27 cellular contexts compared by ENCODE assay signal in the genomic region with DNA sequence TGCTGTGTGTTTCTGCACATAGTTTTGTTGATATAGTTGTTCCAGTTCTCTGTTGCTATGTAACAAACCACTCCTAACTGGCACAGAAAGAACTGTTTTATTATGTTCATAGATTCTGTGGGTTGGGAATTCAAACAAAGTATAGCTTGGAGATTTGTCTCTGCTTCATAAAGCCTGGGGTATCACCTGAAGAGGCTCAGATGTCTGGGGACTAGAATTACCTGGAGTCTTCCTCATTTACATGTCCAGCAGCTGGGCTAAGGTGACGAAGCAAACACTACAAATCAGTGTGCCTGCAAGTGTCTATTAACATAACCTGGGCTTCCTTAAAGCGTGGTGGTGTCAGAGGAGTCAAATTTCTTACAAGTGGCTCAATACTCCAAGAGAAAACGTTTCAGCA.
A peak's percentile ranks its signal among the peaks of the same experiment; 100 is the strongest.
DNase-seq lines count a peak whose midpoint lies in the region; ATAC-seq and TF ChIP-seq lines count a peak whose summit lies in the region.
"Had no signal": no experiment of that assay in that cellular context is flagged by ENCODE, and none has a peak within 500 bp of the region (broad histone marks: within the 10 kb centered on the region; RNA-seq: fewer than 3 reads in every experiment).

No MANE protein-coding gene starts in this region.

- POLR2A ChIA-PET in Caco-2 (lab: Charles Lee) = no interaction called here

- H3K9me3 Mint-ChIP-seq in Caco-2 (ENCODE audit: unreplicated experiment) = no peaks in the 10 kb centered on the region
- H3K9me3 Mint-ChIP-seq: nephron had no signal

- H3K27me3 ChIP-seq in Caco-2 (replicated peaks; ENCODE audit: control insufficient read depth, insufficient read depth, low read length) (no peaks in the 10 kb centered on the region), brain microvascular endothelial cell (replicated peaks) (no peaks in the 10 kb centered on the region), Karpas-422 (ENCODE audit: low read length) (no peaks in the 10 kb centered on the region)
- H3K27me3 ChIP-seq: hepatocyte, suprapubic skin, upper lobe of left lung had no signal

- H3K4me2 ChIP-seq in Karpas-422 (ENCODE audit: low read depth, low read length, poor library complexity, severe bottlenecking) = no peak overlapping the region
- H3K4me2 ChIP-seq: hepatocyte had no signal

- H3K9me2 ChIP-seq in Karpas-422 (replicated peaks; ENCODE audit: insufficient read depth, low read length) = no peaks in the 10 kb centered on the region; the same call in 1 of the 2 replicates

- H3K36me3 ChIP-seq in Caco-2 (ENCODE audit: control insufficient read depth, insufficient read depth, low read length) (no peaks in the 10 kb centered on the region), brain microvascular endothelial cell (replicated peaks) (no peaks in the 10 kb centered on the region), Karpas-422 (ENCODE audit: insufficient read depth, low read length) (no peaks in the 10 kb centered on the region)
- H3K36me3 ChIP-seq: suprapubic skin, upper lobe of left lung had no signal

- intact Hi-C loops in Caco-2 (cut with micrococcal nuclease; ENCODE audit: unreplicated experiment) = no loop called here

- TF ChIP-seq CTCF in Caco-2 (IDR thresholded peaks at IDR 0.05; ENCODE audit: insufficient read depth in 1 of 2, low read depth in 1 of 2, low read length in 1 of 2, severe bottlenecking in 1 of 2, unreplicated experiment in 1 of 2) (no peak), brain microvascular endothelial cell (IDR thresholded peaks at IDR 0.05; ENCODE audit: low read depth, low read length, missing control alignments) (no peak)

- H4K20me1 ChIP-seq in Karpas-422 (ENCODE audit: insufficient read depth, low read depth, low read length) = no peaks in the 10 kb centered on the region

- H3K4me3 Mint-ChIP-seq in Caco-2 (ENCODE audit: unreplicated experiment) = no peak overlapping the region
- H3K4me3 Mint-ChIP-seq: activated naive CD8-positive, alpha-beta T cell treated with anti-CD3 and anti-CD28 coated beads, Interleukin-2, amount 50 U/mL, for 24 hours; nephron; stimulated activated naive B cell treated with anti-CD40 and anti-IgM and Interleukin-4, amounts not matched to agents 10 μg/mL and 1 μg/mL and 100 μg/mL, for 72 hours; T-helper 2 cell treated with Interferon-gamma antibody and Interleukin-4, amounts not matched to agents 5 μg/mL and 100 μg/mL, for 36 hours had no signal

- no TSS peak for BruUV-seq in Caco-2 (replicated peaks; lab: Mats Ljungman, UMichigan)

- H3K27me3 Mint-ChIP-seq in Caco-2 (ENCODE audit: insufficient read depth, unreplicated experiment) = peaks cover 4% of the 10 kb centered on the region
- H3K27me3 Mint-ChIP-seq: activated naive CD8-positive, alpha-beta T cell treated with anti-CD3 and anti-CD28 coated beads, Interleukin-2, amount 50 U/mL, for 24 hours; stimulated activated naive B cell treated with anti-CD40 and anti-IgM and Interleukin-4, amounts not matched to agents 10 μg/mL and 1 μg/mL and 100 μg/mL, for 72 hours had no signal

- H3K36me3 Mint-ChIP-seq in Caco-2 (ENCODE audit: insufficient read depth, unreplicated experiment) = no peaks in the 10 kb centered on the region
- H3K36me3 Mint-ChIP-seq: stimulated activated naive B cell treated with anti-CD40 and anti-IgM and Interleukin-4, amounts not matched to agents 10 μg/mL and 1 μg/mL and 100 μg/mL, for 72 hours had no signal

- no peaks in the 10 kb centered on the region for H3K79me2 ChIP-seq in Karpas-422 (ENCODE audit: low read length)
- H3K79me2 ChIP-seq: hepatocyte had no signal

- no peak overlapping the region for H3K27ac Mint-ChIP-seq in Caco-2 (ENCODE audit: unreplicated experiment)
- H3K27ac Mint-ChIP-seq: activated naive CD8-positive, alpha-beta T cell treated with anti-CD3 and anti-CD28 coated beads, Interleukin-2, amount 50 U/mL, for 24 hours; nephron; stimulated activated naive B cell treated with anti-CD40 and anti-IgM and Interleukin-4, amounts not matched to agents 10 μg/mL and 1 μg/mL and 100 μg/mL, for 72 hours; T-helper 2 cell treated with Interferon-gamma antibody and Interleukin-4, amounts not matched to agents 5 μg/mL and 100 μg/mL, for 36 hours had no signal

- H2AFZ ChIP-seq in Karpas-422 (ENCODE audit: low read length) = no peak overlapping the region
- H2AFZ ChIP-seq: hepatocyte had no signal

- peak; percentile 66 for DNase-seq in NCI-H2107 treated with DMSO at 0.1 percent for 48 hours (lab: John Stamatoyannopoulos, UW; ENCODE audit: unreplicated experiment)
- no peak for DNase-seq in NCI-H2107 (lab: John Stamatoyannopoulos, UW)
- peak; percentile 92 for DNase-seq in NCI-H2029 (lab: John Stamatoyannopoulos, UW)
- DNase-seq in NCI-H748 (lab: John Stamatoyannopoulos, UW; ENCODE audit: unreplicated experiment) = peak; percentile 81
- no peak for DNase-seq in Caco-2
- no peak for DNase-seq in brain microvascular endothelial cell
- DNase-seq in Karpas-422 = no peak
- DNase-seq: activated CD4-positive, alpha-beta T cell treated with anti-CD3 and anti-CD28 coated beads, Interleukin-2, amount 50 U/mL, for 48 hours; activated CD4-positive, CD25-positive, alpha-beta regulatory T cell treated with anti-CD3 and anti-CD28 coated beads, Interleukin-2, amount 50 U/mL, for 72 hours; activated naive CD4-positive, alpha-beta T cell; activated naive CD8-positive, alpha-beta T cell treated with anti-CD3 and anti-CD28 coated beads, Interleukin-2, amount 50 U/mL, for 24 hours; activated T-cell treated with anti-CD3 and anti-CD28 coated beads, Interleukin-2, amount 50 U/mL, for 48 hours; caudate nucleus; effector CD8-positive, alpha-beta T cell; mammary epithelial cell; NCI-H2081 treated with DMSO at 0.1 percent for 48 hours; Right ventricle myocardium superior; stimulated activated naive B cell treated with anti-CD40 and anti-IgM and Interleukin-4, amounts not matched to agents 10 μg/mL and 1 μg/mL and 100 μg/mL, for 72 hours had no signal

- no peak for ATAC-seq in GM18867 (IDR thresholded peaks at IDR 0.05; ENCODE audit: unreplicated experiment)
- ATAC-seq: activated naive CD8-positive, alpha-beta T cell treated with anti-CD3 and anti-CD28 coated beads, Interleukin-2, amount 50 U/mL, for 24 hours; HepG2; Panc1; stimulated activated naive B cell treated with anti-CD40 and anti-IgM and Interleukin-4, amounts not matched to agents 10 μg/mL and 1 μg/mL and 100 μg/mL, for 72 hours had no signal

- H3K4me1 ChIP-seq in Caco-2 (no peaks in the 10 kb centered on the region), Karpas-422 (ENCODE audit: low read length) (no peaks in the 10 kb centered on the region)
- H3K4me1 ChIP-seq: suprapubic skin, upper lobe of left lung had no signal

- H3K9ac ChIP-seq in Karpas-422 (ENCODE audit: low read length) = no peak overlapping the region

- no peaks in the 10 kb centered on the region for H3K4me1 Mint-ChIP-seq in Caco-2 (ENCODE audit: low read depth, unreplicated experiment)
- H3K4me1 Mint-ChIP-seq: activated naive CD8-positive, alpha-beta T cell treated with anti-CD3 and anti-CD28 coated beads, Interleukin-2, amount 50 U/mL, for 24 hours; nephron; stimulated activated naive B cell treated with anti-CD40 and anti-IgM and Interleukin-4, amounts not matched to agents 10 μg/mL and 1 μg/mL and 100 μg/mL, for 72 hours had no signal

- H3K4me3 ChIP-seq in Caco-2 (ENCODE audit: low read depth, low read length) (no peak overlapping the region), brain microvascular endothelial cell (ENCODE audit: low read depth, low read length) (no peak overlapping the region), Karpas-422 (ENCODE audit: low read length) (no peak overlapping the region)
- H3K4me3 ChIP-seq: coronary artery, hepatocyte, suprapubic skin, upper lobe of left lung had no signal

- in situ Hi-C loops in brain microvascular endothelial cell (cut with HindIII; ENCODE audit: low pct_ligation_motif_present, low sequenced_read_pairs) = no loop called here

- H3K9me3 ChIP-seq in Caco-2 = no peaks in the 10 kb centered on the region
- no peaks in the 10 kb centered on the region for H3K9me3 ChIP-seq in Karpas-422 (ENCODE audit: low read length)
- H3K9me3 ChIP-seq: suprapubic skin, upper lobe of left lung had no signal

- CTCF ChIA-PET in Caco-2 (lab: Charles Lee) = no interaction called here

- H3K27ac ChIP-seq in brain microvascular endothelial cell = no peak overlapping the region
- H3K27ac ChIP-seq in Karpas-422 (ENCODE audit: low read length) = no peak overlapping the region
- H3K27ac ChIP-seq: coronary artery, hepatocyte, suprapubic skin, upper lobe of left lung had no signal

Comparison
In these comparisons a context has a peak if more than half of its experiments do, and no peak if none do; other contexts are left out.
1. DNase-seq: peak in NCI-H2107 treated with DMSO at 0.1 percent for 48 hours (single experiment), NCI-H2029 (single experiment) and NCI-H748 (single experiment); none in NCI-H2107 (single experiment), Caco-2 (0 of 2), brain microvascular endothelial cell (single experiment) and Karpas-422 (single experiment).